ENCODE assay signal across 10 cellular contexts in genomic region chr11:117827521-117828511, GRCh38. TPM values are rescaled to one million over a fixed set of nuclear protein-coding genes. Genes with fewer than 3 reads are reported as not detected.
DNase-seq lines count a peak whose midpoint lies in the region; ATAC-seq, FAIRE-seq and TF ChIP-seq lines count a peak whose summit lies in the region.
"Had no signal": no experiment of that assay in that cellular context is flagged by ENCODE, and none has a peak within 500 bp of the region (broad histone marks: within the 10 kb centered on the region; RNA-seq: fewer than 3 reads in every experiment).

No MANE protein-coding gene starts in this region.

- peaks cover 25 to 78% (median 47%) of the 10 kb centered on the region in 4 donors for H3K4me1 Mint-ChIP-seq in CD4-positive, alpha-beta memory T cell
- peaks cover 57% of the 10 kb centered on the region for H3K4me1 Mint-ChIP-seq in nephron

- no peak for TF ChIP-seq POLR2A in K562 (conservative IDR thresholded peaks at IDR 0.05)

- POLR2A ChIA-PET in CD4-positive, alpha-beta memory T cell (lab: Charles Lee; ENCODE audit: partially characterized antibody) = interaction anchor here (0.8 to 6.9 kb wide), 16 partner anchors 12 to 397 kb away, joined by 3 to 70 read pairs (median 5); partner anchors contain the start of genes IL10RA and JAML
- POLR2A ChIA-PET in K562 (lab: Yijun Ruan, JAX) = no interaction called here

- WGBS in K562 (ENCODE audit: insufficient coverage, low coverage, missing lambda C conversion rate) = under 1% methylated on average over 14 of the region's 15 CpGs

- H3K36me3 Mint-ChIP-seq in CD4-positive, alpha-beta memory T cell = no peaks in the 10 kb centered on the region
- no peaks in the 10 kb centered on the region for H3K36me3 Mint-ChIP-seq in nephron (ENCODE audit: low read depth)

- peaks cover 8% of the 10 kb centered on the region; the same call in 1 of the 2 replicates for H4K20me1 ChIP-seq in K562 (replicated peaks; ENCODE audit: control insufficient read depth, insufficient read depth, low read length)

- H3K27me3 Mint-ChIP-seq in CD4-positive, alpha-beta memory T cell = no peaks in the 10 kb centered on the region
- peaks cover 12% of the 10 kb centered on the region for H3K27me3 Mint-ChIP-seq in nephron (ENCODE audit: low read depth)

- in situ Hi-C loops in K562 (cut with MboI) = no loop called here

- peak; percentile 29 to 64 (median 31) for DNase-seq in CD4-positive, alpha-beta memory T cell
- DNase-seq in K562 (ENCODE audit: extremely low read depth in 1 of 4, low spot score in 3 of 4) = no peak
- DNase-seq in NCI-H345 treated with DMSO at 0.1 percent for 48 hours (lab: John Stamatoyannopoulos, UW; ENCODE audit: unreplicated experiment) = no peak
- DNase-seq in cerebellar cortex (ENCODE audit: low spot score) = no peak
- DNase-seq in D341Med (ENCODE audit: low spot score) = no peak

- TF ChIP-seq CTCF in K562 (IDR thresholded peaks at IDR 0.05 in 2 of 3, conservative IDR thresholded peaks at IDR 0.05 in 1 of 3; ENCODE audit: insufficient read depth in 2 of 3, low read depth in 1 of 3, low read length in 3 of 3) = no peak
- no peak for TF ChIP-seq CTCF in nephron (IDR thresholded peaks at IDR 0.05; ENCODE audit: unreplicated experiment in 3 of 3)

- no peak overlapping the region for H2AFZ ChIP-seq in K562 (ENCODE audit: low read depth, low read length)

- no peak overlapping the region for H3K4me2 ChIP-seq in K562 (ENCODE audit: insufficient read depth, low read length)

- H3K9me3 Mint-ChIP-seq in CD4-positive, alpha-beta memory T cell = no peaks in the 10 kb centered on the region
- H3K9me3 Mint-ChIP-seq in nephron = no peaks in the 10 kb centered on the region

- CTCF ChIA-PET in CD4-positive, alpha-beta memory T cell (lab: Charles Lee; ENCODE audit: partially characterized antibody) = interaction anchor here (0.9 to 16.1 kb wide), 8 partner anchors 10 to 402 kb away, joined by 3 to 440 read pairs (median 14); no protein-coding TSS in a partner anchor
- CTCF ChIA-PET in K562 (lab: Yijun Ruan, JAX; ENCODE audit: low intra/inter-chr PET ratio) = no interaction called here

- FAIRE-seq in K562 (lab: Jason Lieb, UNC) = no peak

- no peak overlapping the region for H3K4me3 ChIP-seq in CD4-positive, alpha-beta memory T cell (ENCODE audit: low read length in 2 of 2)
- H3K4me3 ChIP-seq in K562 = no peak overlapping the region
- H3K4me3 ChIP-seq: skin epidermis had no signal

- ATAC-seq in HG03432 (IDR thresholded peaks at IDR 0.05; ENCODE audit: unreplicated experiment) (peak; percentile 4), K562 (no peak), GM18867 (IDR thresholded peaks at IDR 0.05; ENCODE audit: unreplicated experiment) (no peak)

- H3K4me3 Mint-ChIP-seq in CD4-positive, alpha-beta memory T cell = peak overlapping the region in 6 of 8 donors; percentile 20 to 73 (median 46)
- H3K4me3 Mint-ChIP-seq in nephron = no peak overlapping the region

- H3K9me3 ChIP-seq in CD4-positive, alpha-beta memory T cell (ENCODE audit: control insufficient read depth in 1 of 2, low read length in 2 of 2) = no peaks in the 10 kb centered on the region
- no peaks in the 10 kb centered on the region for H3K9me3 ChIP-seq in K562 (replicated peaks; ENCODE audit: control insufficient read depth, insufficient read depth, low read depth, low read length)

- intact Hi-C loops in CD4-positive, alpha-beta memory T cell (cut with micrococcal nuclease) = loop anchor here (1.0 kb wide), 2 partner anchors 13 to 225 kb away; no protein-coding TSS in a partner anchor
- intact Hi-C loops in K562 (cut with micrococcal nuclease) = no loop called here

- no peak for TF ChIP-seq RAD21 in K562 (CRISPR knock-in tag; conservative IDR thresholded peaks at IDR 0.05 in 1 of 2, IDR thresholded peaks at IDR 0.05 in 1 of 2)

- H3K27ac Mint-ChIP-seq in CD4-positive, alpha-beta memory T cell = peak overlapping the region; percentile 37 to 92 (median 79)
- peak overlapping the region in 2 of 3 experiments; percentile 64 to 95 for H3K27ac Mint-ChIP-seq in nephron

- TF ChIP-seq EP300 in K562 (IDR thresholded peaks at IDR 0.05; ENCODE audit: low read length) = no peak

- H3K9me1 ChIP-seq in K562 (ENCODE audit: control insufficient read depth, insufficient read depth, low read length) = no peaks in the 10 kb centered on the region

- H3K36me3 ChIP-seq in CD4-positive, alpha-beta memory T cell (ENCODE audit: insufficient read depth, low read length) = no peaks in the 10 kb centered on the region
- no peaks in the 10 kb centered on the region for H3K36me3 ChIP-seq in K562 (ENCODE audit: control insufficient read depth, insufficient read depth, low read length)
- H3K36me3 ChIP-seq: brain microvascular endothelial cell had no signal

- H3K9ac ChIP-seq in K562 (ENCODE audit: insufficient read depth in 1 of 2, low read depth in 2 of 2, low read length in 2 of 2) = no peak overlapping the region

- peak overlapping the region; percentile 44 for H3K27ac ChIP-seq in CD4-positive, alpha-beta memory T cell (ENCODE audit: low read depth, low read length)
- no peak overlapping the region for H3K27ac ChIP-seq in K562 (ENCODE audit: extremely low read depth, low read depth, low read length)
- H3K27ac ChIP-seq: brain microvascular endothelial cell had no signal

- H3K27me3 ChIP-seq in CD4-positive, alpha-beta memory T cell (ENCODE audit: insufficient read depth, low read length) = no peaks in the 10 kb centered on the region
- peaks cover 26 to 84% of the 10 kb centered on the region in 2 experiments for H3K27me3 ChIP-seq in K562 (ENCODE audit: control insufficient read depth in 2 of 2, insufficient read depth in 2 of 2, low read length in 2 of 2)
- H3K27me3 ChIP-seq: brain microvascular endothelial cell had no signal

- H3K79me2 ChIP-seq in K562 (ENCODE audit: control insufficient read depth, insufficient read depth, low read length) = no peaks in the 10 kb centered on the region

- BruUV-seq in K562 (replicated peaks; lab: Mats Ljungman, UMichigan) = no TSS peak

- H3K4me1 ChIP-seq in CD4-positive, alpha-beta memory T cell (ENCODE audit: insufficient read depth, low read length) = peaks cover 50% of the 10 kb centered on the region
- peaks cover 0 to 21% of the 10 kb centered on the region in 2 experiments; a peak in 1 of 5 replicates for H3K4me1 ChIP-seq in K562 (replicated peaks in 1 of 2; ENCODE audit: control insufficient read depth in 2 of 2, insufficient read depth in 2 of 2, low read length in 2 of 2)

RNA-seq across cellular contexts. Expression of gene FXYD2, which starts 3.3 kb away (rescaled TPM):
- total RNA-seq in CD4-positive, alpha-beta memory T cell = 10 to 100 TPM in 1 of 2 experiments, 1 to 10 TPM in 1; 9.3 to 10.5 TPM
- 1 to 10 TPM; 3.5 to 7.1 TPM for polyA plus RNA-seq in CD4-positive, alpha-beta memory T cell
- not detected in 2 replicates for total RNA-seq in K562 (2011; cell fraction: chromatin; rRNA removed; ENCODE audit: low replicate concordance)
- not detected in 2 replicates for total RNA-seq in K562 (2011; cell fraction: nucleolus; rRNA removed)
- not detected in 2 replicates for total RNA-seq in K562 (2011; cell fraction: nucleoplasm; rRNA removed)
- total RNA-seq in K562 (2014; rRNA removed) (not detected in 2 replicates), K562 (2014; rRNA removed; fragmentation: Illumina TruSeq; extraction: Trizol) (not detected in 2 replicates), K562 (2015; rRNA removed; fragmentation: Illumina TruSeq; extraction: Trizol) (not detected in 2 replicates), K562 (2021) (0.29 TPM in 1 of 2 replicates, not detected in the other)
- polyA plus RNA-seq in K562 (2011; rRNA removed) (not detected in 2 replicates), K562 (2014; fragmentation: Illumina TruSeq; extraction: Trizol) (not detected in 2 replicates), K562 (2014; fragmentation: Nextera tagmentation; extraction: Ambion mirVana) (not detected), K562 (2014; rRNA removed) (not detected in 2 replicates)
- not detected in 2 replicates for polyA plus RNA-seq in K562 (2011; cell fraction: cytosol; rRNA removed)
- polyA plus RNA-seq in K562 (2011; cell fraction: nucleus; rRNA removed) = not detected in 2 replicates
- not detected in 2 replicates for polyA plus RNA-seq in K562 (2012)
- not detected in 2 replicates for polyA minus RNA-seq in K562 (2011; rRNA and poly(A)+ RNA removed)
- not detected in 2 replicates for polyA minus RNA-seq in K562 (2011; cell fraction: cytosol; rRNA and poly(A)+ RNA removed)
- polyA minus RNA-seq in K562 (2011; cell fraction: nucleus; rRNA and poly(A)+ RNA removed) = not detected in 2 replicates

RNA-seq across cellular contexts. Expression of gene DSCAML1, which starts 30.8 kb away (rescaled TPM):
- 1 to 10 TPM in 1 of 2 experiments, under 1 TPM in 1; 1.00 to 1.0 TPM for total RNA-seq in CD4-positive, alpha-beta memory T cell
- not detected for polyA plus RNA-seq in CD4-positive, alpha-beta memory T cell
- total RNA-seq in K562 (2011; cell fraction: chromatin; rRNA removed; ENCODE audit: low replicate concordance) = not detected in 2 replicates
- not detected in 2 replicates for total RNA-seq in K562 (2011; cell fraction: nucleolus; rRNA removed)
- not detected in 2 replicates for total RNA-seq in K562 (2011; cell fraction: nucleoplasm; rRNA removed)
- total RNA-seq in K562 (2014; rRNA removed) (not detected in 2 replicates), K562 (2014; rRNA removed; fragmentation: Illumina TruSeq; extraction: Trizol) (not detected in 2 replicates), K562 (2015; rRNA removed; fragmentation: Illumina TruSeq; extraction: Trizol) (not detected in 2 replicates), K562 (2021) (not detected in 2 replicates)
- polyA plus RNA-seq in K562 (2011; rRNA removed) (not detected in 2 replicates), K562 (2014; fragmentation: Illumina TruSeq; extraction: Trizol) (not detected in 2 replicates), K562 (2014; fragmentation: Nextera tagmentation; extraction: Ambion mirVana) (not detected), K562 (2014; rRNA removed) (not detected in 2 replicates)
- polyA plus RNA-seq in K562 (2011; cell fraction: cytosol; rRNA removed) = not detected in 2 replicates
- polyA plus RNA-seq in K562 (2011; cell fraction: nucleus; rRNA removed) = not detected in 2 replicates
- not detected in 2 replicates for polyA plus RNA-seq in K562 (2012)
- polyA minus RNA-seq in K562 (2011; rRNA and poly(A)+ RNA removed) = not detected in 2 replicates
- not detected in 2 replicates for polyA minus RNA-seq in K562 (2011; cell fraction: cytosol; rRNA and poly(A)+ RNA removed)
- not detected in 2 replicates for polyA minus RNA-seq in K562 (2011; cell fraction: nucleus; rRNA and poly(A)+ RNA removed)

RNA-seq across cellular contexts. Expression of gene FXYD6, which starts 48.6 kb away (rescaled TPM):
- total RNA-seq in CD4-positive, alpha-beta memory T cell = not detected
- under 1 TPM in 1 of 2 donors, not detected in 1; 0.15 TPM for polyA plus RNA-seq in CD4-positive, alpha-beta memory T cell
- total RNA-seq in K562 (2011; cell fraction: chromatin; rRNA removed; ENCODE audit: low replicate concordance) = not detected in 2 replicates
- not detected in 2 replicates for total RNA-seq in K562 (2011; cell fraction: nucleolus; rRNA removed)
- total RNA-seq in K562 (2011; cell fraction: nucleoplasm; rRNA removed) = not detected in 2 replicates
- total RNA-seq in K562 (2014; rRNA removed) (not detected in 2 replicates), K562 (2014; rRNA removed; fragmentation: Illumina TruSeq; extraction: Trizol) (not detected in 2 replicates), K562 (2015; rRNA removed; fragmentation: Illumina TruSeq; extraction: Trizol) (not detected in 2 replicates), K562 (2021) (0.27 and 0.35 TPM in 2 replicates)
- polyA plus RNA-seq in K562 (2011; rRNA removed) (not detected in 2 replicates), K562 (2014; fragmentation: Illumina TruSeq; extraction: Trizol) (not detected in 2 replicates), K562 (2014; fragmentation: Nextera tagmentation; extraction: Ambion mirVana) (not detected), K562 (2014; rRNA removed) (0.07 TPM in 1 of 2 replicates, not detected in the other)
- polyA plus RNA-seq in K562 (2011; cell fraction: cytosol; rRNA removed) = 0.06 TPM in 1 of 2 replicates, not detected in the other
- polyA plus RNA-seq in K562 (2011; cell fraction: nucleus; rRNA removed) = 0.11 TPM in 1 of 2 replicates, not detected in the other
- 0.07 and 0.14 TPM in 2 replicates for polyA plus RNA-seq in K562 (2012)
- 0.18 TPM in 1 of 2 replicates, not detected in the other for polyA minus RNA-seq in K562 (2011; rRNA and poly(A)+ RNA removed)
- not detected in 2 replicates for polyA minus RNA-seq in K562 (2011; cell fraction: cytosol; rRNA and poly(A)+ RNA removed)
- not detected in 2 replicates for polyA minus RNA-seq in K562 (2011; cell fraction: nucleus; rRNA and poly(A)+ RNA removed)

Comparison
In these comparisons a context has a peak if more than half of its experiments do, and no peak if none do; other contexts are left out.
1. DNase-seq: peak in CD4-positive, alpha-beta memory T cell (5 of 5); none in K562 (0 of 4), NCI-H345 treated with DMSO at 0.1 percent for 48 hours (single experiment), cerebellar cortex (single experiment) and D341Med (single experiment).
2. H3K4me3 Mint-ChIP-seq: peak in CD4-positive, alpha-beta memory T cell (6 of 8); none in nephron (0 of 3).
3. RNA of gene FXYD2, which starts 3.3 kb away (total RNA-seq): 9.3 to 10.5 TPM in CD4-positive, alpha-beta memory T cell; 0.29 TPM in K562; every median in the first group is over 4 times any median in the second.